ENCODE assay signal across 1 cellular context in the genomic region with DNA sequence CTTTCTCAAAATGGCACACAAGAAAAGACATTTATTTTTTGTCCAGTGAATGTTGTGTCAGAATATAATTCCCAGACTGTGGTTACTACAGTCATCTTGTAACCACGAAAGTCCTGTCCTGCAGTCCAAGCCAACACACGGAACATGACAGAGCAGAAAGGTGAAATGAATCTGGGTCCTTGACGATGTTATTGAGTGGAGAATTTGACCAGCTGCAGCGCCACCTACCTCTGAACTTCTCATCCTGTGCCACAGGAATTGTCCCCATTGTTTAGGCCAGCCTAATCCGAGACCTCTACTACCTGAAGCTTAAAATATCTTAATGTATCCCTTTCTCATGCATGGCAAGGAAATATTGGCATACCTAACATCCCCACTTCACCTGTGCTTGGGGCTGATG.
TF ChIP-seq lines count a peak whose summit lies in the region.

No MANE protein-coding gene starts in this region.

TF ChIP-seq in H1, 55 proteins besides CTCF, POLR2A, EP300 and RAD21 (continued from another document):
- TF ChIP-seq, protein P1, sequence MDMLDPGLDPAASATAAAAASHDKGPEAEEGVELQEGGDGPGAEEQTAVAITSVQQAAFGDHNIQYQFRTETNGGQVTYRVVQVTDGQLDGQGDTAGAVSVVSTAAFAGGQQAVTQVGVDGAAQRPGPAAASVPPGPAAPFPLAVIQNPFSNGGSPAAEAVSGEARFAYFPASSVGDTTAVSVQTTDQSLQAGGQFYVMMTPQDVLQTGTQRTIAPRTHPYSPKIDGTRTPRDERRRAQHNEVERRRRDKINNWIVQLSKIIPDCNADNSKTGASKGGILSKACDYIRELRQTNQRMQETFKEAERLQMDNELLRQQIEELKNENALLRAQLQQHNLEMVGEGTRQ (IDR thresholded peaks at IDR 0.05; ENCODE audit: low read length) = no peak
- TF ChIP-seq, protein P2, sequence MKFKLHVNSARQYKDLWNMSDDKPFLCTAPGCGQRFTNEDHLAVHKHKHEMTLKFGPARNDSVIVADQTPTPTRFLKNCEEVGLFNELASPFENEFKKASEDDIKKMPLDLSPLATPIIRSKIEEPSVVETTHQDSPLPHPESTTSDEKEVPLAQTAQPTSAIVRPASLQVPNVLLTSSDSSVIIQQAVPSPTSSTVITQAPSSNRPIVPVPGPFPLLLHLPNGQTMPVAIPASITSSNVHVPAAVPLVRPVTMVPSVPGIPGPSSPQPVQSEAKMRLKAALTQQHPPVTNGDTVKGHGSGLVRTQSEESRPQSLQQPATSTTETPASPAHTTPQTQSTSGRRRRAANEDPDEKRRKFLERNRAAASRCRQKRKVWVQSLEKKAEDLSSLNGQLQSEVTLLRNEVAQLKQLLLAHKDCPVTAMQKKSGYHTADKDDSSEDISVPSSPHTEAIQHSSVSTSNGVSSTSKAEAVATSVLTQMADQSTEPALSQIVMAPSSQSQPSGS (IDR thresholded peaks at IDR 0.05; ENCODE audit: low read length) = peak; percentile 37; the same call in 1 of the 2 replicates
- TF ChIP-seq RFX5 (IDR thresholded peaks at IDR 0.05; ENCODE audit: borderline replicate concordance, low read depth, low read length) = no peak
